9 cellular contexts compared by ENCODE assay signal in genomic region chr22:19173047-19174035, GRCh38. TPM values are rescaled to one million over a fixed set of nuclear protein-coding genes. Genes with fewer than 3 reads are reported as not detected.
DNase-seq lines count a peak whose midpoint lies in the region; ATAC-seq and TF ChIP-seq lines count a peak whose summit lies in the region.
"Had no signal": no experiment of that assay in that cellular context is flagged by ENCODE, and none has a peak within 500 bp of the region (broad histone marks: within the 10 kb centered on the region; RNA-seq: fewer than 3 reads in every experiment).

No MANE protein-coding gene starts in this region.

- H3K9me3 ChIP-seq in HEK293 (ENCODE audit: control insufficient read depth, insufficient read depth, low read depth, low read length) (no peaks in the 10 kb centered on the region), ascending aorta (no peaks in the 10 kb centered on the region)

- no peak for ATAC-seq in activated naive CD8-positive, alpha-beta T cell treated with anti-CD3 and anti-CD28 coated beads, Interleukin-2, amount 50 U/mL, for 24 hours
- ATAC-seq in GM19467 (IDR thresholded peaks at IDR 0.05; ENCODE audit: unreplicated experiment) (no peak), GM19035 (IDR thresholded peaks at IDR 0.05; ENCODE audit: unreplicated experiment) (no peak)

- no peaks in the 10 kb centered on the region for H3K9me3 Mint-ChIP-seq in activated naive CD8-positive, alpha-beta T cell treated with anti-CD3 and anti-CD28 coated beads, Interleukin-2, amount 50 U/mL, for 24 hours
- no peaks in the 10 kb centered on the region for H3K9me3 Mint-ChIP-seq in mesothelial cell of epicardium

- intact Hi-C loops in ascending aorta (cut with DNase I): no loop called here

- H3K27ac ChIP-seq in HEK293 (ENCODE audit: extremely low read depth, low read depth, low read length) (no peak overlapping the region), ascending aorta (peak overlapping the region in 1 of 2 donors; percentile 62)

- peak overlapping the region; percentile 97 for H3K27ac Mint-ChIP-seq in activated naive CD8-positive, alpha-beta T cell treated with anti-CD3 and anti-CD28 coated beads, Interleukin-2, amount 50 U/mL, for 24 hours
- peak overlapping the region; percentile 97 for H3K27ac Mint-ChIP-seq in mesothelial cell of epicardium

- H3K4me3 ChIP-seq in AG09309 (ENCODE audit: control insufficient read depth, low read depth, low read length) (peak overlapping the region; percentile 95), HEK293 (ENCODE audit: low read depth, low read length) (peak overlapping the region; percentile 72; the same call in 1 of the 2 replicates), ascending aorta (peak overlapping the region in 1 of 2 donors; percentile 88)

- CTCF ChIA-PET in HEK293 (lab: Yijun Ruan, JAX): interaction anchor here (0.6 to 1.3 kb wide), 2 partner anchors 15 to 30 kb away, joined by 3 to 5 read pairs; no protein-coding TSS in a partner anchor

- H3K4me1 Mint-ChIP-seq in activated naive CD8-positive, alpha-beta T cell treated with anti-CD3 and anti-CD28 coated beads, Interleukin-2, amount 50 U/mL, for 24 hours: peaks cover 42% of the 10 kb centered on the region
- peaks cover 40% of the 10 kb centered on the region for H3K4me1 Mint-ChIP-seq in mesothelial cell of epicardium

- TF ChIP-seq CTCF in AG09309 (IDR thresholded peaks at IDR 0.05; ENCODE audit: control insufficient read depth, insufficient read depth, low read depth, low read length, missing control alignments): no peak
- TF ChIP-seq CTCF in HEK293 (tag by site-specific recombination; IDR thresholded peaks at IDR 0.05): no peak
- TF ChIP-seq CTCF in mesothelial cell of epicardium (IDR thresholded peaks at IDR 0.05; ENCODE audit: unreplicated experiment): no peak
- no peak for TF ChIP-seq CTCF in ascending aorta (IDR thresholded peaks at IDR 0.05)

- peaks cover 9% of the 10 kb centered on the region for H3K36me3 Mint-ChIP-seq in activated naive CD8-positive, alpha-beta T cell treated with anti-CD3 and anti-CD28 coated beads, Interleukin-2, amount 50 U/mL, for 24 hours (ENCODE audit: low read depth)
- H3K36me3 Mint-ChIP-seq in mesothelial cell of epicardium: no peaks in the 10 kb centered on the region

- no peak for DNase-seq in AG09309 (ENCODE audit: low read depth)
- no peak for DNase-seq in activated naive CD8-positive, alpha-beta T cell treated with anti-CD3 and anti-CD28 coated beads, Interleukin-2, amount 50 U/mL, for 24 hours
- DNase-seq in mesothelial cell of epicardium (ENCODE audit: low spot score in 2 of 2, unreplicated experiment in 2 of 2): peak in 1 of 2 experiments; percentile 10
- no peak for DNase-seq in retina
- DNase-seq in ascending aorta (ENCODE audit: low spot score in 2 of 2): no peak
- DNase-seq: NCI-H774 had no signal

- H3K27me3 ChIP-seq in ascending aorta: no peaks in the 10 kb centered on the region

- H3K4me1 ChIP-seq in HEK293 (ENCODE audit: control insufficient read depth, insufficient read depth, low read length): no peaks in the 10 kb centered on the region; the same call in 1 of the 2 replicates
- peaks cover 15 to 62% of the 10 kb centered on the region in 2 donors for H3K4me1 ChIP-seq in ascending aorta

- POLR2A ChIA-PET in HEK293 (lab: Yijun Ruan, JAX): interaction anchor here (0.6 to 2.3 kb wide), 9 partner anchors 10 to 456 kb away, joined by 3 to 20 read pairs (median 3); partner anchors contain the start of genes CDC45, CLTCL1, ESS2 and HIRA

- H3K4me3 Mint-ChIP-seq in activated naive CD8-positive, alpha-beta T cell treated with anti-CD3 and anti-CD28 coated beads, Interleukin-2, amount 50 U/mL, for 24 hours: peak overlapping the region; percentile 99
- H3K4me3 Mint-ChIP-seq in mesothelial cell of epicardium: peak overlapping the region; percentile 94

- H3K27me3 Mint-ChIP-seq in activated naive CD8-positive, alpha-beta T cell treated with anti-CD3 and anti-CD28 coated beads, Interleukin-2, amount 50 U/mL, for 24 hours: peaks cover 17% of the 10 kb centered on the region
- peaks cover 29% of the 10 kb centered on the region for H3K27me3 Mint-ChIP-seq in mesothelial cell of epicardium (ENCODE audit: low read depth)

- peaks cover 0 to 46% of the 10 kb centered on the region in 2 experiments; a peak in 1 of 3 replicates for H3K36me3 ChIP-seq in HEK293 (ENCODE audit: control insufficient read depth in 2 of 2, insufficient read depth in 1 of 2, low read length in 2 of 2)
- peaks cover 0 to 4% of the 10 kb centered on the region in 2 donors for H3K36me3 ChIP-seq in ascending aorta

TF ChIP-seq in HEK293, 187 proteins besides CTCF, POLR2A, EP300 and RAD21:
- no peak for TF ChIP-seq KLF16 (tag by site-specific recombination; IDR thresholded peaks at IDR 0.05)
- TF ChIP-seq BCL11B (tag by site-specific recombination; IDR thresholded peaks at IDR 0.05; ENCODE audit: low read depth): peak; percentile 35; the same call in 1 of the 2 replicates
- peak; percentile 62 for TF ChIP-seq KLF1 (tag by site-specific recombination; IDR thresholded peaks at IDR 0.05)
- TF ChIP-seq GLIS2 (tag by site-specific recombination; IDR thresholded peaks at IDR 0.05): 0 out of 2 replicates have a peak, but pooled peaks have one; percentile 23
- no peak for TF ChIP-seq ZNF302 (tag by site-specific recombination; IDR thresholded peaks at IDR 0.05; ENCODE audit: low read depth)
- no peak for TF ChIP-seq MZF1 (tag by site-specific recombination; IDR thresholded peaks at IDR 0.05; ENCODE audit: borderline replicate concordance)
- TF ChIP-seq HOXA7 (CRISPR knock-in tag; IDR thresholded peaks at IDR 0.05; ENCODE audit: borderline replicate concordance): no peak

RNA-seq across cellular contexts. Expression of gene SLC25A1, which starts 5.2 kb away (rescaled TPM):
- 73.6 to 76.3 TPM (median 74.0 TPM) in 3 replicates for total RNA-seq in mesothelial cell of epicardium
- total RNA-seq in ascending aorta: 89.3 TPM

RNA-seq across cellular contexts. Expression of gene GSC2, which starts 23.2 kb away (rescaled TPM):
- not detected in 3 replicates for total RNA-seq in mesothelial cell of epicardium
- not detected for total RNA-seq in ascending aorta

RNA-seq across cellular contexts. Expression of gene ESS2, which starts 28.9 kb away (rescaled TPM):
- total RNA-seq in mesothelial cell of epicardium: 17.3 to 18.5 TPM (median 18.1 TPM) in 3 replicates
- total RNA-seq in ascending aorta: 30.5 TPM

RNA-seq across cellular contexts. Expression of gene TSSK2, which starts 42.2 kb away (rescaled TPM):
- not detected in 3 replicates for total RNA-seq in mesothelial cell of epicardium
- not detected for total RNA-seq in ascending aorta

RNA-seq across cellular contexts. Expression of gene DGCR2, which starts 51.1 kb away (rescaled TPM):
- 77.3 to 78.9 TPM (median 78.3 TPM) in 3 replicates for total RNA-seq in mesothelial cell of epicardium
- 34.7 TPM for total RNA-seq in ascending aorta
